In genomic region chr17:79852748-79853147, GRCh38 we compare ENCODE assay signal across 8 cellular contexts. TPM values are rescaled to one million over a fixed set of nuclear protein-coding genes. Genes with fewer than 3 reads are reported as not detected.
DNase-seq lines count a peak whose midpoint lies in the region; ATAC-seq and TF ChIP-seq lines count a peak whose summit lies in the region.

No MANE protein-coding gene starts in this region.

- no peak overlapping the region for H2BK5ac ChIP-seq in mesenchymal stem cell (ENCODE audit: low read depth, low read length, poor library complexity, severe bottlenecking)

- H3K4ac ChIP-seq in mesenchymal stem cell (ENCODE audit: low read depth in 1 of 2, low read length in 2 of 2): no peak overlapping the region

- H2BK15ac ChIP-seq in mesenchymal stem cell (ENCODE audit: low read depth, poor library complexity, severe bottlenecking): no peak overlapping the region

- H3K27me3 Mint-ChIP-seq in CD4-positive, CD25-positive, alpha-beta regulatory T cell: peaks cover 36% of the 10 kb centered on the region
- peaks cover 35% of the 10 kb centered on the region for H3K27me3 Mint-ChIP-seq in nephron progenitor cell (ENCODE audit: low read depth, poor library complexity)

- H3K4me3 ChIP-seq in CD4-positive, CD25-positive, alpha-beta regulatory T cell (ENCODE audit: low read depth, low read length): peak overlapping the region; percentile 61
- peak overlapping the region in 1 of 2 experiments; percentile 70 for H3K4me3 ChIP-seq in mesenchymal stem cell (ENCODE audit: insufficient read depth in 1 of 2, low read depth in 1 of 2, low read length in 2 of 2)

- no peak for ATAC-seq in CD4-positive, CD25-positive, alpha-beta regulatory T cell (ENCODE audit: low read depth in 2 of 2)

- H3K23ac ChIP-seq in mesenchymal stem cell (ENCODE audit: low read length in 2 of 2): no peak overlapping the region

- peak overlapping the region; percentile 77 for H3K9ac ChIP-seq in mesenchymal stem cell (ENCODE audit: low read length)

- no peak overlapping the region for H3K27ac Mint-ChIP-seq in CD4-positive, CD25-positive, alpha-beta regulatory T cell
- no peak overlapping the region for H3K27ac Mint-ChIP-seq in nephron progenitor cell

- peak overlapping the region in 3 of 4 donors; percentile 22 to 66 (median 36) for H3K4me3 Mint-ChIP-seq in CD4-positive, CD25-positive, alpha-beta regulatory T cell
- H3K4me3 Mint-ChIP-seq in nephron progenitor cell: no peak overlapping the region

- no peak overlapping the region for H2BK120ac ChIP-seq in mesenchymal stem cell (ENCODE audit: low read depth, low read length)

- 45% methylated on average over 4 of the region's 5 CpGs for WGBS in mesenchymal stem cell

- peaks cover 7% of the 10 kb centered on the region for H3K27me3 ChIP-seq in CD4-positive, CD25-positive, alpha-beta regulatory T cell (ENCODE audit: control insufficient read depth, insufficient read depth, low read length)
- peaks cover 7 to 42% of the 10 kb centered on the region in 2 experiments for H3K27me3 ChIP-seq in mesenchymal stem cell (ENCODE audit: control insufficient read depth in 1 of 2, insufficient read depth in 1 of 2, low read length in 2 of 2)

- H2AFZ ChIP-seq in mesenchymal stem cell (ENCODE audit: low read depth, low read length): no peak overlapping the region

- H3K27ac ChIP-seq in CD4-positive, CD25-positive, alpha-beta regulatory T cell (ENCODE audit: insufficient read depth, low read length, poor library complexity, severe bottlenecking): no peak overlapping the region
- peak overlapping the region; percentile 16 for H3K27ac ChIP-seq in mesenchymal stem cell (ENCODE audit: low read length, poor library complexity, severe bottlenecking)

- H2AK5ac ChIP-seq in mesenchymal stem cell (ENCODE audit: low read length, severe bottlenecking): no peak overlapping the region

- no peaks in the 10 kb centered on the region for H3K79me1 ChIP-seq in mesenchymal stem cell (replicated peaks; ENCODE audit: low read length, poor library complexity, severe bottlenecking)

- H3K18ac ChIP-seq in mesenchymal stem cell (ENCODE audit: low read depth in 1 of 2, low read length in 2 of 2): no peak overlapping the region

- H3K4me2 ChIP-seq in mesenchymal stem cell (ENCODE audit: low read length, poor library complexity, severe bottlenecking): peak overlapping the region; percentile 29

- no peaks in the 10 kb centered on the region for H3K9me3 ChIP-seq in CD4-positive, CD25-positive, alpha-beta regulatory T cell (ENCODE audit: control insufficient read depth in 2 of 2, low read length in 2 of 2)
- H3K9me3 ChIP-seq in mesenchymal stem cell (ENCODE audit: control insufficient read depth, low read length): no peaks in the 10 kb centered on the region

- peaks cover 0 to 1% (median 0%) of the 10 kb centered on the region in 7 donors for H3K9me3 Mint-ChIP-seq in CD4-positive, CD25-positive, alpha-beta regulatory T cell
- no peaks in the 10 kb centered on the region for H3K9me3 Mint-ChIP-seq in nephron progenitor cell

- no peaks in the 10 kb centered on the region for H3K36me3 ChIP-seq in CD4-positive, CD25-positive, alpha-beta regulatory T cell (ENCODE audit: control insufficient read depth, insufficient read depth, low read length)
- no peaks in the 10 kb centered on the region for H3K36me3 ChIP-seq in mesenchymal stem cell (ENCODE audit: control insufficient read depth in 1 of 2, insufficient read depth in 2 of 2, low read depth in 1 of 2, low read length in 2 of 2)

- peaks cover 3% of the 10 kb centered on the region for H3K4me1 ChIP-seq in CD4-positive, CD25-positive, alpha-beta regulatory T cell (ENCODE audit: control insufficient read depth, insufficient read depth, low read length, poor library complexity, severe bottlenecking)
- H3K4me1 ChIP-seq in mesenchymal stem cell (ENCODE audit: control insufficient read depth, insufficient read depth, low read depth, low read length): peaks cover 10% of the 10 kb centered on the region

- H2BK12ac ChIP-seq in mesenchymal stem cell (ENCODE audit: low read length in 2 of 2): no peak overlapping the region

- H4K8ac ChIP-seq in mesenchymal stem cell (ENCODE audit: low read length): peak overlapping the region; percentile 52

- H3K4me1 Mint-ChIP-seq in CD4-positive, CD25-positive, alpha-beta regulatory T cell: peaks cover 0 to 7% (median 0%) of the 10 kb centered on the region in 4 donors
- H3K4me1 Mint-ChIP-seq in nephron progenitor cell: peaks cover 38% of the 10 kb centered on the region

- no peak overlapping the region for H4K91ac ChIP-seq in mesenchymal stem cell (ENCODE audit: low read length)

- no peak for TF ChIP-seq CTCF in nephron progenitor cell (IDR thresholded peaks at IDR 0.05)

- H3K36me3 Mint-ChIP-seq in CD4-positive, CD25-positive, alpha-beta regulatory T cell: no peaks in the 10 kb centered on the region
- no peaks in the 10 kb centered on the region for H3K36me3 Mint-ChIP-seq in nephron progenitor cell (ENCODE audit: low read depth)

- peak in 1 of 3 donors; percentile 62 for DNase-seq in CD4-positive, CD25-positive, alpha-beta regulatory T cell
- DNase-seq in LoVo (ENCODE audit: low spot score): peak; percentile 70
- peak; percentile 75 for DNase-seq in astrocyte of the hippocampus (ENCODE audit: low read depth, low spot score)
- DNase-seq in mesenchymal stem cell: peak; percentile 67
- no peak for DNase-seq in amygdala (lab: John Stamatoyannopoulos, UW)
- DNase-seq in nephron progenitor cell: no peak
- no peak for DNase-seq in activated CD4-positive, alpha-beta T cell treated with anti-CD3 and anti-CD28 coated beads, Interleukin-2, amount 50 U/mL, for 48 hours
- no peak for DNase-seq in NCI-H2081 treated with DMSO at 0.1 percent for 48 hours (lab: John Stamatoyannopoulos, UW)

- no peak overlapping the region for H3K14ac ChIP-seq in mesenchymal stem cell (ENCODE audit: low read length in 2 of 2)

RNA-seq across cellular contexts. Expression of gene CBX4, which starts 13.5 kb away (rescaled TPM):
- total RNA-seq in CD4-positive, CD25-positive, alpha-beta regulatory T cell: 137 TPM
- polyA plus RNA-seq in CD4-positive, CD25-positive, alpha-beta regulatory T cell: 10 to 100 TPM in 1 of 4 donors, 1 to 10 TPM in 3; 2.9 to 10.0 (median 4.6) TPM
- 21.6 TPM for polyA plus RNA-seq in mesenchymal stem cell (2013, experiment 1 of 2)
- polyA plus RNA-seq in mesenchymal stem cell (2013, experiment 2 of 2): 21.8 TPM

RNA-seq across cellular contexts. Expression of gene CBX8, which starts 55.9 kb away (rescaled TPM):
- total RNA-seq in CD4-positive, CD25-positive, alpha-beta regulatory T cell: 3.4 TPM
- polyA plus RNA-seq in CD4-positive, CD25-positive, alpha-beta regulatory T cell: 1 to 10 TPM in 2 of 4 donors, under 1 TPM in 2; 0.30 to 1.7 (median 0.87) TPM
- polyA plus RNA-seq in mesenchymal stem cell (2013, experiment 1 of 2): 2.9 TPM
- polyA plus RNA-seq in mesenchymal stem cell (2013, experiment 2 of 2): 2.8 TPM

Comparison
In these comparisons a context has a peak if more than half of its experiments do, and no peak if none do; other contexts are left out.
1. DNase-seq: peak in LoVo (single experiment), astrocyte of the hippocampus (single experiment) and mesenchymal stem cell (single experiment); none in amygdala (0 of 56), nephron progenitor cell (single experiment), activated CD4-positive, alpha-beta T cell treated with anti-CD3 and anti-CD28 coated beads, Interleukin-2, amount 50 U/mL, for 48 hours (0 of 2) and NCI-H2081 treated with DMSO at 0.1 percent for 48 hours (single experiment).